ENCODE assay signal across 24 cellular contexts in genomic region chr9:36280989-36281388, GRCh38.
"Had no signal": no experiment of that assay in that cellular context is flagged by ENCODE, and none has a peak within 500 bp of the region (broad histone marks: within the 10 kb centered on the region; RNA-seq: fewer than 3 reads in every experiment).

No MANE protein-coding gene starts in this region.

- DNase-seq: Karpas-422, KG1, MG63, NCI-H1092, NCI-H1105 treated with DMSO at 0.1 percent for 48 hours, NCI-H1417 treated with DMSO at 0.1 percent for 48 hours, NCI-H146, NCI-H1694 treated with DMSO at 0.1 percent for 48 hours, NCI-H1930, NCI-H2081 treated with DMSO at 0.1 percent for 48 hours, NCI-H2171, NCI-H226, NCI-H446, NCI-H510A, NCI-H524 treated with DMSO at 0.1 percent for 48 hours, NCI-H69, NCI-H774, Right ventricle myocardium superior, RPMI8226, SIG-M5 had no signal

- H3K27me3 ChIP-seq: MG63, SJSA1 had no signal

- H3K9me3 ChIP-seq: MG63, SJSA1 had no signal

- FAIRE-seq: RCC 7860 had no signal

- H3K36me3 ChIP-seq: SJSA1 had no signal

- H3K4me3 ChIP-seq: MG63, SJSA1, SK-N-MC had no signal

- H3K27ac ChIP-seq: HL-60, SJSA1, SK-N-MC had no signal
